In genomic region chr1:7962011-7962335, GRCh38 we compare ENCODE assay signal across 8 cellular contexts. TPM values are rescaled to one million over a fixed set of nuclear protein-coding genes. Genes with fewer than 3 reads are reported as not detected.
A peak's percentile ranks its signal among the peaks of the same experiment; 100 is the strongest.
DNase-seq lines count a peak whose midpoint lies in the region; ATAC-seq and TF ChIP-seq lines count a peak whose summit lies in the region.

No MANE protein-coding gene starts in this region.

- H2AFZ ChIP-seq in GM23248 (peak overlapping the region; percentile 81), OCI-LY3 (ENCODE audit: low read depth, low read length) (no peak overlapping the region)

- H3K36me3 ChIP-seq in GM23248 (ENCODE audit: low read depth) (peaks cover 29% of the 10 kb centered on the region), OCI-LY3 (replicated peaks; ENCODE audit: low read depth, low read length) (peaks cover 16% of the 10 kb centered on the region), endocrine pancreas (ENCODE audit: control insufficient read depth, insufficient read depth, low read length) (no peaks in the 10 kb centered on the region), neutrophil (peaks cover 36% of the 10 kb centered on the region)

- H3K9me3 ChIP-seq in GM23248 (ENCODE audit: low read depth) = no peaks in the 10 kb centered on the region
- no peaks in the 10 kb centered on the region for H3K9me3 ChIP-seq in OCI-LY3 (ENCODE audit: insufficient read depth, low read length)
- H3K9me3 ChIP-seq in endocrine pancreas (ENCODE audit: control insufficient read depth, low read length) = no peaks in the 10 kb centered on the region
- no peaks in the 10 kb centered on the region for H3K9me3 ChIP-seq in neutrophil

- peaks cover 1% of the 10 kb centered on the region; the same call in 1 of the 2 replicates for H3F3A ChIP-seq in GM23248 (ENCODE audit: insufficient read depth)

- ATAC-seq in GM19455 (IDR thresholded peaks at IDR 0.05; ENCODE audit: unreplicated experiment) = no peak

- H4K20me1 ChIP-seq in GM23248 (ENCODE audit: insufficient read depth) (no peaks in the 10 kb centered on the region), OCI-LY3 (ENCODE audit: insufficient read depth, low read length) (no peaks in the 10 kb centered on the region)

- H3K27me3 ChIP-seq in GM23248 (replicated peaks; ENCODE audit: insufficient read depth) (no peaks in the 10 kb centered on the region), OCI-LY3 (ENCODE audit: low read depth, low read length) (no peaks in the 10 kb centered on the region), endocrine pancreas (ENCODE audit: control insufficient read depth, insufficient read depth, low read length) (no peaks in the 10 kb centered on the region), neutrophil (no peaks in the 10 kb centered on the region)

- H3K9ac ChIP-seq in GM23248 (peak overlapping the region; percentile 97), OCI-LY3 (ENCODE audit: low read length) (peak overlapping the region; percentile 90), endocrine pancreas (ENCODE audit: control insufficient read depth, insufficient read depth, low read length) (peak overlapping the region; percentile 62)

- peaks cover 53% of the 10 kb centered on the region for H3K79me2 ChIP-seq in GM23248 (ENCODE audit: insufficient read depth)
- H3K79me2 ChIP-seq in OCI-LY3 (ENCODE audit: low read length) = peaks cover 62% of the 10 kb centered on the region

- TF ChIP-seq CTCF in OCI-LY3 (IDR thresholded peaks at IDR 0.05; ENCODE audit: low read depth, low read length) (no peak), neutrophil (IDR thresholded peaks at IDR 0.05) (no peak)

- peak overlapping the region; percentile 97 for H3K4me2 ChIP-seq in GM23248 (ENCODE audit: unreplicated experiment)
- H3K4me2 ChIP-seq in OCI-LY3 (ENCODE audit: low read length) = peak overlapping the region; percentile 84

- peaks cover 13% of the 10 kb centered on the region for H3K4me1 ChIP-seq in GM23248 (ENCODE audit: insufficient read depth)
- peaks cover 10% of the 10 kb centered on the region; the same call in 1 of the 2 replicates for H3K4me1 ChIP-seq in OCI-LY3 (ENCODE audit: low read length)
- peaks cover 9% of the 10 kb centered on the region for H3K4me1 ChIP-seq in endocrine pancreas (ENCODE audit: control insufficient read depth, insufficient read depth, low read length)
- H3K4me1 ChIP-seq in neutrophil (ENCODE audit: control insufficient read depth in 1 of 2, insufficient read depth in 1 of 2, low read depth in 1 of 2, low read length in 1 of 2) = peaks cover 22 to 25% of the 10 kb centered on the region in 2 experiments

- peak overlapping the region; percentile 98 for H3K4me3 ChIP-seq in GM08714 (ENCODE audit: low read length)
- peak overlapping the region; percentile 97 for H3K4me3 ChIP-seq in GM23248
- H3K4me3 ChIP-seq in OCI-LY3 (ENCODE audit: low read length) = peak overlapping the region; percentile 99
- peak overlapping the region; percentile 85 for H3K4me3 ChIP-seq in endocrine pancreas (ENCODE audit: control insufficient read depth, insufficient read depth, low read length)
- peak overlapping the region; percentile 84 to 92 for H3K4me3 ChIP-seq in neutrophil (ENCODE audit: low read depth in 1 of 2, low read length in 1 of 2)

- 0% methylated on average over 10 of the region's 10 CpGs for WGBS in GM23248 (ENCODE audit: low coverage in 1 of 2, low lambda C conversion rate in 2 of 2, missing lambda C conversion rate in 2 of 2), 2 experiments

- DNase-seq in GM23248 (no peak), DMS53 (lab: John Stamatoyannopoulos, UW) (no peak), NCI-H82 treated with DMSO at 0.1 percent for 48 hours (lab: John Stamatoyannopoulos, UW; ENCODE audit: unreplicated experiment) (no peak)

- H3K9me2 ChIP-seq in GM23248 (ENCODE audit: insufficient read depth) = no peaks in the 10 kb centered on the region

- in situ Hi-C loops in GM23248 (cut with MboI) = no loop called here

- peak overlapping the region; percentile 83 for H3K27ac ChIP-seq in GM23248
- peak overlapping the region; percentile 52 for H3K27ac ChIP-seq in OCI-LY3 (ENCODE audit: low read length)
- H3K27ac ChIP-seq in neutrophil = peak overlapping the region; percentile 92

RNA-seq across cellular contexts. Expression of gene PARK7, which starts 0.5 kb away (rescaled TPM):
- total RNA-seq in GM23248 (2014; rRNA removed; shearing (Covaris generic)) = 191 and 198 TPM in 2 replicates
- 514 and 522 TPM in 2 replicates for polyA plus RNA-seq in GM23248 (2016; fragmentation: Nextera tagmentation; extraction: Ambion mirVana)

RNA-seq across cellular contexts. Expression of gene TNFRSF9, which starts 21.3 kb away (rescaled TPM):
- total RNA-seq in GM23248 (2014; rRNA removed; shearing (Covaris generic)) = 0.13 TPM in 1 of 2 replicates, not detected in the other
- polyA plus RNA-seq in GM23248 (2016; fragmentation: Nextera tagmentation; extraction: Ambion mirVana) = not detected in 2 replicates
